25 cellular contexts compared by ENCODE assay signal in genomic region chr7:50858528-50859245, GRCh38.
"Had no signal": no experiment of that assay in that cellular context is flagged by ENCODE, and none has a peak within 500 bp of the region (broad histone marks: within the 10 kb centered on the region; RNA-seq: fewer than 3 reads in every experiment).

No MANE protein-coding gene starts in this region.

- DNase-seq: dermis blood vessel endothelial cell; effector memory CD4-positive, alpha-beta T cell; hypothalamus; immature natural killer cell; left lung; mesenchymal stem cell; mucosa of descending colon; naive B cell; nucleus accumbens; ovary; posterior cingulate gyrus; retina; right lobe of liver; small intestine; stimulated activated CD4-positive, alpha-beta T cell treated with anti-CD3 and anti-CD28 coated beads, Interleukin-15, amount 100 ng/mL, for 24 hours; stimulated activated CD4-positive, alpha-beta T cell treated with anti-CD3 and anti-CD28 coated beads, Interleukin-2, amount 100 ng/mL, for 48 hours; stimulated activated naive CD4-positive, alpha-beta T cell; stimulated activated naive CD8-positive, alpha-beta T cell treated with anti-CD3 and anti-CD28 coated beads, Interleukin-15, amount 100 ng/mL, for 72 hours; transverse colon; upper lobe of right lung had no signal

- H3K27ac ChIP-seq: coronary artery, left lung, ovary, right lobe of liver, suprapubic skin, transverse colon, upper lobe of right lung had no signal

- H3K27ac Mint-ChIP-seq: immature natural killer cell; mesothelial cell of epicardium; naive B cell; natural killer cell treated with Interleukin-12 subunit alpha and Interleukin-12 subunit beta and Interleukin-15 and Interleukin-18, amount 100 ng/mL, for 72 hours had no signal

- H3K4me3 Mint-ChIP-seq: immature natural killer cell; mesothelial cell of epicardium; naive B cell; natural killer cell treated with Interleukin-12 subunit alpha and Interleukin-12 subunit beta and Interleukin-15 and Interleukin-18, amount 100 ng/mL, for 72 hours; neural crest cell; stimulated activated naive CD8-positive, alpha-beta T cell treated with anti-CD3 and anti-CD28 coated beads, Interleukin-15, amount 100 ng/mL, for 72 hours had no signal

- ATAC-seq: left lung; mucosa of descending colon; natural killer cell treated with Interleukin-12 subunit alpha and Interleukin-12 subunit beta and Interleukin-15 and Interleukin-18, amount 100 ng/mL, for 72 hours; right lobe of liver; stimulated activated naive CD8-positive, alpha-beta T cell treated with anti-CD3 and anti-CD28 coated beads, Interleukin-15, amount 100 ng/mL, for 72 hours; upper lobe of right lung had no signal

- H3K9me3 Mint-ChIP-seq: immature natural killer cell; mesothelial cell of epicardium; natural killer cell treated with Interleukin-12 subunit alpha and Interleukin-12 subunit beta and Interleukin-15 and Interleukin-18, amount 100 ng/mL, for 72 hours; neural crest cell; stimulated activated naive CD8-positive, alpha-beta T cell treated with anti-CD3 and anti-CD28 coated beads, Interleukin-15, amount 100 ng/mL, for 72 hours had no signal

- H3K36me3 Mint-ChIP-seq: immature natural killer cell; mesothelial cell of epicardium; naive B cell; natural killer cell treated with Interleukin-12 subunit alpha and Interleukin-12 subunit beta and Interleukin-15 and Interleukin-18, amount 100 ng/mL, for 72 hours had no signal

- H3K36me3 ChIP-seq: left lung, ovary, right lobe of liver, suprapubic skin, transverse colon, upper lobe of right lung had no signal

- H3K4me1 ChIP-seq: left lung, right lobe of liver, suprapubic skin, transverse colon, upper lobe of right lung had no signal

- H3K4me1 Mint-ChIP-seq: mesothelial cell of epicardium, naive B cell, neural crest cell had no signal

- H3K9me3 ChIP-seq: left lung, mucosa of descending colon, ovary, right lobe of liver, suprapubic skin, transverse colon, upper lobe of right lung had no signal

- H3K27me3 ChIP-seq: left lung, ovary, right lobe of liver, suprapubic skin, transverse colon, upper lobe of right lung had no signal

- H3K27me3 Mint-ChIP-seq: naive B cell; stimulated activated naive CD8-positive, alpha-beta T cell treated with anti-CD3 and anti-CD28 coated beads, Interleukin-15, amount 100 ng/mL, for 72 hours had no signal

- H3K4me3 ChIP-seq: coronary artery, left lung, mucosa of descending colon, ovary, right lobe of liver, suprapubic skin, transverse colon, upper lobe of right lung had no signal
